Comparison of ENCODE assay signal across 13 cellular contexts in genomic region chr17:19651461-19652238, GRCh38. TPM values are rescaled to one million over a fixed set of nuclear protein-coding genes. Genes with fewer than 3 reads are reported as not detected.
DNase-seq lines count a peak whose midpoint lies in the region; ATAC-seq, FAIRE-seq and TF ChIP-seq lines count a peak whose summit lies in the region.
"Had no signal": no experiment of that assay in that cellular context is flagged by ENCODE, and none has a peak within 500 bp of the region (broad histone marks: within the 10 kb centered on the region; RNA-seq: fewer than 3 reads in every experiment).

No MANE protein-coding gene starts in this region.

- H3K36me3 Mint-ChIP-seq in stimulated activated memory B cell treated with anti-CD40 and anti-IgM and Interleukin-4, amounts not matched to agents 10 μg/mL and 1 μg/mL and 100 μg/mL, for 72 hours, result peaks cover 33% of the 10 kb centered on the region

- H3K4me1 ChIP-seq in DOHH2 (ENCODE audit: control insufficient read depth, low read length) (peaks cover 33% of the 10 kb centered on the region), GM12878 (ENCODE audit: control insufficient read depth, insufficient read depth, low read length) (peaks cover 8% of the 10 kb centered on the region; the same call in 1 of the 2 replicates), smooth muscle cell (ENCODE audit: low read depth) (peaks cover 16% of the 10 kb centered on the region)

- no peak for TF ChIP-seq CTCF in DOHH2 (IDR thresholded peaks at IDR 0.05; ENCODE audit: low read depth, low read length, poor library complexity, severe bottlenecking)
- TF ChIP-seq CTCF in GM12878 (IDR thresholded peaks at IDR 0.05 in 2 of 3, conservative IDR thresholded peaks at IDR 0.05 in 1 of 3; ENCODE audit: control insufficient read depth in 2 of 3, extremely low read depth in 1 of 3, insufficient read depth in 1 of 3, low read depth in 3 of 3, low read length in 3 of 3), result no peak
- TF ChIP-seq CTCF in smooth muscle cell (IDR thresholded peaks at IDR 0.05; ENCODE audit: borderline replicate concordance, insufficient read depth, poor library complexity, severe bottlenecking), result no peak

- no peak overlapping the region for H3K4me3 ChIP-seq in DOHH2 (ENCODE audit: low read length)
- no peak overlapping the region for H3K4me3 ChIP-seq in GM12878
- H3K4me3 ChIP-seq in smooth muscle cell, result peak overlapping the region; percentile 56

- peaks cover 20% of the 10 kb centered on the region for H3K79me2 ChIP-seq in DOHH2 (ENCODE audit: control insufficient read depth, low read length)
- H3K79me2 ChIP-seq in GM12878 (ENCODE audit: control insufficient read depth, insufficient read depth, low read length), result peaks cover 8% of the 10 kb centered on the region
- peaks cover 11% of the 10 kb centered on the region for H3K79me2 ChIP-seq in smooth muscle cell (ENCODE audit: low read depth)

- POLR2A ChIA-PET in GM12878 (lab: Charles Lee), result no interaction called here

- H3K27me3 ChIP-seq in DOHH2 (ENCODE audit: control insufficient read depth, low read length) (no peaks in the 10 kb centered on the region; the same call in 1 of the 2 replicates), GM12878 (replicated peaks in 1 of 2; ENCODE audit: control insufficient read depth in 2 of 2, insufficient read depth in 2 of 2, low read length in 1 of 2) (no peaks in the 10 kb centered on the region), smooth muscle cell (ENCODE audit: low read depth) (no peaks in the 10 kb centered on the region)

- no peaks in the 10 kb centered on the region for H4K20me1 ChIP-seq in DOHH2 (ENCODE audit: control insufficient read depth, insufficient read depth, low read depth, low read length)
- H4K20me1 ChIP-seq in GM12878 (ENCODE audit: control insufficient read depth, insufficient read depth), result no peaks in the 10 kb centered on the region
- H4K20me1 ChIP-seq in smooth muscle cell (ENCODE audit: low read depth), result peaks cover 7% of the 10 kb centered on the region

- in situ Hi-C loops in GM12878 (cut with MboI), result no loop called here

- RAD21 ChIA-PET in GM12878 (lab: Charles Lee; ENCODE audit: unreplicated experiment), result no interaction called here

- DNase-seq in GM12878 (ENCODE audit: low read depth, low spot score) (no peak), kidney tubule cell (ENCODE audit: low spot score) (peak; percentile 39), smooth muscle cell (lab: John Stamatoyannopoulos, UW; ENCODE audit: unreplicated experiment) (no peak), sciatic nerve (ENCODE audit: low spot score) (no peak), RPMI8226 (no peak)
- DNase-seq: cerebellar nuclear complex, MV-4-11, NCI-H524 treated with DMSO at 0.1 percent for 48 hours had no signal

- H3K27ac ChIP-seq in DOHH2 (ENCODE audit: low read depth, low read length) (no peak overlapping the region), GM12878 (ENCODE audit: control insufficient read depth, insufficient read depth) (no peak overlapping the region), smooth muscle cell (ENCODE audit: low read depth) (peak overlapping the region; percentile 27)

- intact Hi-C loops in GM12878 (cut with micrococcal nuclease; ENCODE audit: unreplicated experiment), result no loop called here
- intact Hi-C loops in sciatic nerve (cut with DNase I), result no loop called here

- no peak for TF ChIP-seq RAD21 in GM12878 (IDR thresholded peaks at IDR 0.05; ENCODE audit: insufficient read depth, low read depth, low read length)

- WGBS in GM12878 (ENCODE audit: insufficient coverage, insufficient replicate concordance, low lambda C conversion rate, missing lambda C conversion rate), result 86% methylated on average over 5 of the region's 5 CpGs
- 83% methylated on average over 5 of the region's 5 CpGs for WGBS in smooth muscle cell (ENCODE audit: low lambda C conversion rate)

- H3K4me3 Mint-ChIP-seq in stimulated activated memory B cell treated with anti-CD40 and anti-IgM and Interleukin-4, amounts not matched to agents 10 μg/mL and 1 μg/mL and 100 μg/mL, for 72 hours, result no peak overlapping the region

- SMC1A ChIA-PET in GM12878 (lab: Charles Lee; ENCODE audit: uncharacterized antibody, unreplicated experiment), result no interaction called here

- no peak for TF ChIP-seq EP300 in GM12878 (IDR thresholded peaks at IDR 0.05; ENCODE audit: borderline replicate concordance in 1 of 2, control insufficient read depth in 1 of 2, low read depth in 2 of 2, low read length in 2 of 2)

- BruUV-seq in GM12878 (replicated peaks; lab: Mats Ljungman, UMichigan), result no TSS peak

- H3K4me1 Mint-ChIP-seq in stimulated activated memory B cell treated with anti-CD40 and anti-IgM and Interleukin-4, amounts not matched to agents 10 μg/mL and 1 μg/mL and 100 μg/mL, for 72 hours, result peaks cover 40% of the 10 kb centered on the region

- CTCF ChIA-PET in GM12878 (lab: Yijun Ruan, JAX), result interaction anchor here (1.2 kb wide), 1 partner anchor 111 kb away, joined by 4 read pairs; no protein-coding TSS in a partner anchor

- ATAC-seq in GM12878 (no peak), GM19455 (IDR thresholded peaks at IDR 0.05; ENCODE audit: unreplicated experiment) (no peak), sciatic nerve (no peak)
- ATAC-seq in stimulated activated memory B cell treated with anti-CD40 and anti-IgM and Interleukin-4, amounts not matched to agents 10 μg/mL and 1 μg/mL and 100 μg/mL, for 72 hours, result no peak
- ATAC-seq: activated T-helper 17 cell treated with anti-CD3 and anti-CD28 coated beads, Interleukin-2, amount 50 U/mL, for 72 hours had no signal

- H3K9me3 ChIP-seq in DOHH2 (ENCODE audit: control insufficient read depth, insufficient read depth, low read length), result no peaks in the 10 kb centered on the region
- H3K9me3 ChIP-seq in GM12878 (replicated peaks; ENCODE audit: control insufficient read depth, insufficient read depth, low read length), result no peaks in the 10 kb centered on the region; the same call in 2 of the 3 replicates
- H3K9me3 ChIP-seq in smooth muscle cell (replicated peaks; ENCODE audit: low read depth), result no peaks in the 10 kb centered on the region

- 0 out of 2 replicates have a peak overlapping the region, but pooled peaks have one; percentile 4 for H3K4me2 ChIP-seq in DOHH2 (ENCODE audit: low read length)
- peak overlapping the region; percentile 49 for H3K4me2 ChIP-seq in GM12878 (ENCODE audit: control insufficient read depth, insufficient read depth)
- no peak overlapping the region for H3K4me2 ChIP-seq in smooth muscle cell

- H3K36me3 ChIP-seq in DOHH2 (ENCODE audit: control insufficient read depth, low read length) (peaks cover 8% of the 10 kb centered on the region), GM12878 (ENCODE audit: control insufficient read depth in 2 of 2, insufficient read depth in 2 of 2, low read length in 1 of 2) (no peaks in the 10 kb centered on the region; a peak in 1 of 4 replicates), smooth muscle cell (ENCODE audit: low read depth) (no peaks in the 10 kb centered on the region)

- H3K9me2 ChIP-seq in DOHH2 (replicated peaks; ENCODE audit: control insufficient read depth, low read length), result no peaks in the 10 kb centered on the region

- H3K27me3 Mint-ChIP-seq in stimulated activated memory B cell treated with anti-CD40 and anti-IgM and Interleukin-4, amounts not matched to agents 10 μg/mL and 1 μg/mL and 100 μg/mL, for 72 hours, result no peaks in the 10 kb centered on the region
- H3K27me3 Mint-ChIP-seq: activated T-helper 17 cell treated with anti-CD3 and anti-CD28 coated beads, Interleukin-2, amount 50 U/mL, for 72 hours had no signal

- H3F3A ChIP-seq in DOHH2 (ENCODE audit: control insufficient read depth, insufficient read depth) (peaks cover 5% of the 10 kb centered on the region; the same call in 1 of the 2 replicates), smooth muscle cell (ENCODE audit: low read depth) (no peaks in the 10 kb centered on the region)

- no peaks in the 10 kb centered on the region for H3K9me3 Mint-ChIP-seq in stimulated activated memory B cell treated with anti-CD40 and anti-IgM and Interleukin-4, amounts not matched to agents 10 μg/mL and 1 μg/mL and 100 μg/mL, for 72 hours
- H3K9me3 Mint-ChIP-seq: activated T-helper 17 cell treated with anti-CD3 and anti-CD28 coated beads, Interleukin-2, amount 50 U/mL, for 72 hours had no signal

- H2AFZ ChIP-seq in GM12878 (ENCODE audit: control insufficient read depth, low read depth, low read length) (no peak overlapping the region), smooth muscle cell (ENCODE audit: low read depth) (no peak overlapping the region)

- FAIRE-seq in GM12878 (lab: Jason Lieb, UNC), result no peak
- FAIRE-seq: urothelium cell line had no signal

- H3K27ac Mint-ChIP-seq in stimulated activated memory B cell treated with anti-CD40 and anti-IgM and Interleukin-4, amounts not matched to agents 10 μg/mL and 1 μg/mL and 100 μg/mL, for 72 hours, result no peak overlapping the region
- H3K27ac Mint-ChIP-seq: activated T-helper 17 cell treated with anti-CD3 and anti-CD28 coated beads, Interleukin-2, amount 50 U/mL, for 72 hours had no signal

- TF ChIP-seq POLR2A in GM12878 (IDR thresholded peaks at IDR 0.05; ENCODE audit: low read depth, low read length), result no peak

- peak overlapping the region; percentile 21; the same call in 1 of the 2 replicates for H3K9ac ChIP-seq in GM12878 (ENCODE audit: control insufficient read depth, insufficient read depth, low read length)
- no peak overlapping the region for H3K9ac ChIP-seq in smooth muscle cell (ENCODE audit: low read depth)

RNA-seq across cellular contexts. Expression of gene ALDH3A2, which starts 3.1 kb away (rescaled TPM):
- 48.1 and 48.9 TPM in 2 replicates for total RNA-seq in GM12878 (2013; cell fraction: nucleolus; rRNA removed)
- total RNA-seq in GM12878 (2014; rRNA removed), result 27.8 and 31.5 TPM in 2 replicates
- 20.5 and 21.2 TPM in 2 replicates for total RNA-seq in GM12878 (2014; rRNA removed; fragmentation: Illumina TruSeq; extraction: Trizol)
- 25.7 and 27.8 TPM in 2 replicates for total RNA-seq in GM12878 (2021)
- 8.5 TPM for polyA plus RNA-seq in GM12878 (2011; ENCODE audit: low read depth)
- 33.3 and 40.3 TPM in 2 replicates for polyA plus RNA-seq in GM12878 (2011; rRNA removed)
- polyA plus RNA-seq in GM12878 (2011; cell fraction: cytosol; rRNA removed), result 19.5 and 19.8 TPM in 2 replicates
- polyA plus RNA-seq in GM12878 (2011; cell fraction: nucleus; rRNA removed), result 22.5 and 31.6 TPM in 2 replicates
- 12.1 and 12.3 TPM in 2 replicates for polyA plus RNA-seq in GM12878 (2012)
- 24.4 and 29.1 TPM in 2 replicates for polyA plus RNA-seq in GM12878 (2014; fragmentation: Illumina TruSeq; extraction: Trizol)
- 1 to 10 TPM; 5.0 to 7.9 TPM for polyA plus RNA-seq in GM12878 (2014; fragmentation: Nextera tagmentation; extraction: Ambion mirVana)
- 17.5 and 23.1 TPM in 2 replicates for polyA plus RNA-seq in GM12878 (2014; rRNA removed)
- polyA plus RNA-seq in GM12878 (2016; fragmentation: Nextera tagmentation; extraction: Ambion mirVana), result 10 to 100 TPM; 35.0 to 37.0 TPM
- polyA minus RNA-seq in GM12878 (2011; rRNA and poly(A)+ RNA removed), result 18.8 and 21.7 TPM in 2 replicates
- 7.2 and 14.8 TPM in 2 replicates for polyA minus RNA-seq in GM12878 (2011; cell fraction: cytosol; rRNA and poly(A)+ RNA removed)
- 10.8 and 23.3 TPM in 2 replicates for polyA minus RNA-seq in GM12878 (2011; cell fraction: nucleus; rRNA and poly(A)+ RNA removed)
- total RNA-seq in smooth muscle cell, result 26.9 and 60.3 TPM in 2 replicates
- polyA plus RNA-seq in smooth muscle cell, result 13.5 and 17.3 TPM in 2 replicates
- 74.3 TPM for total RNA-seq in sciatic nerve
